ENCODE assay signal across 2 cellular contexts in genomic region chr17:64938925-64939474, GRCh38.
A peak's percentile ranks its signal among the peaks of the same experiment; 100 is the strongest.
TF ChIP-seq lines count a peak whose summit lies in the region.

No MANE protein-coding gene starts in this region.

TF ChIP-seq in K562, 482 proteins besides CTCF, POLR2A, EP300 and RAD21 (continued from another document and continues in another):
- TF ChIP-seq, protein P1, sequence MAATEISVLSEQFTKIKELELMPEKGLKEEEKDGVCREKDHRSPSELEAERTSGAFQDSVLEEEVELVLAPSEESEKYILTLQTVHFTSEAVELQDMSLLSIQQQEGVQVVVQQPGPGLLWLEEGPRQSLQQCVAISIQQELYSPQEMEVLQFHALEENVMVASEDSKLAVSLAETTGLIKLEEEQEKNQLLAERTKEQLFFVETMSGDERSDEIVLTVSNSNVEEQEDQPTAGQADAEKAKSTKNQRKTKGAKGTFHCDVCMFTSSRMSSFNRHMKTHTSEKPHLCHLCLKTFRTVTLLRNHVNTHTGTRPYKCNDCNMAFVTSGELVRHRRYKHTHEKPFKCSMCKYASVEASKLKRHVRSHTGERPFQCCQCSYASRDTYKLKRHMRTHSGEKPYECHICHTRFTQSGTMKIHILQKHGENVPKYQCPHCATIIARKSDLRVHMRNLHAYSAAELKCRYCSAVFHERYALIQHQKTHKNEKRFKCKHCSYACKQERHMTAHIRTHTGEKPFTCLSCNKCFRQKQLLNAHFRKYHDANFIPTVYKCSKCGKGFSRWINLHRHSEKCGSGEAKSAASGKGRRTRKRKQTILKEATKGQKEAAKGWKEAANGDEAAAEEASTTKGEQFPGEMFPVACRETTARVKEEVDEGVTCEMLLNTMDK (IDR thresholded peaks at IDR 0.05; ENCODE audit: borderline replicate concordance, insufficient read depth, low read depth, low read length, poor library complexity, severe bottlenecking), result peak; percentile 38
- TF ChIP-seq DMBX1 (CRISPR knock-in tag; IDR thresholded peaks at IDR 0.05; ENCODE audit: borderline replicate concordance) (no peak), FOXK1 (CRISPR knock-in tag; IDR thresholded peaks at IDR 0.05; ENCODE audit: borderline replicate concordance) (no peak), ZNF232 (CRISPR knock-in tag; IDR thresholded peaks at IDR 0.05) (no peak), CHD1 (IDR thresholded peaks at IDR 0.05; ENCODE audit: low read length) (no peak), CEBPG (CRISPR knock-in tag; IDR thresholded peaks at IDR 0.05) (no peak), CEBPG (tag; conservative IDR thresholded peaks at IDR 0.05 in 1 of 2, IDR thresholded peaks at IDR 0.05 in 1 of 2) (no peak), ZNF12 (CRISPR knock-in tag; IDR thresholded peaks at IDR 0.05) (no peak), ZBTB8A (IDR thresholded peaks at IDR 0.05; ENCODE audit: partially characterized antibody) (no peak), HCFC1 (IDR thresholded peaks at IDR 0.05; ENCODE audit: low read depth, low read length) (no peak), ARID2 (IDR thresholded peaks at IDR 0.05) (peak; percentile 61; the same call in 1 of the 2 replicates), NCOR1 (IDR thresholded peaks at IDR 0.05) (no peak), MAX (CRISPR knock-in tag; IDR thresholded peaks at IDR 0.05) (peak; percentile 15; the same call in 1 of the 2 replicates)
- TF ChIP-seq, protein P2, sequence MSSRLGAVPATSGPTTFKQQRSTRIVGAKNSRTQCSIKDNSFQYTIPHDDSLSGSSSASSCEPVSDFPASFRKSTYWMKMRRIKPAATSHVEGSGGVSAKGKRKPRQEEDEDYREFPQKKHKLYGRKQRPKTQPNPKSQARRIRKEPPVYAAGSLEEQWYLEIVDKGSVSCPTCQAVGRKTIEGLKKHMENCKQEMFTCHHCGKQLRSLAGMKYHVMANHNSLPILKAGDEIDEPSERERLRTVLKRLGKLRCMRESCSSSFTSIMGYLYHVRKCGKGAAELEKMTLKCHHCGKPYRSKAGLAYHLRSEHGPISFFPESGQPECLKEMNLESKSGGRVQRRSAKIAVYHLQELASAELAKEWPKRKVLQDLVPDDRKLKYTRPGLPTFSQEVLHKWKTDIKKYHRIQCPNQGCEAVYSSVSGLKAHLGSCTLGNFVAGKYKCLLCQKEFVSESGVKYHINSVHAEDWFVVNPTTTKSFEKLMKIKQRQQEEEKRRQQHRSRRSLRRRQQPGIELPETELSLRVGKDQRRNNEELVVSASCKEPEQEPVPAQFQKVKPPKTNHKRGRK (tag; IDR thresholded peaks at IDR 0.05), result no peak

TF ChIP-seq in HepG2, 621 proteins besides CTCF, POLR2A, EP300 and RAD21 (continued from another document and continues in another):
- no peak for TF ChIP-seq HNF1A (IDR thresholded peaks at IDR 0.05; ENCODE audit: low read depth)
- TF ChIP-seq HNF1A (CRISPR knock-in tag; IDR thresholded peaks at IDR 0.05; ENCODE audit: borderline replicate concordance), result no peak
- no peak for TF ChIP-seq NFE2L2 (IDR thresholded peaks at IDR 0.05; ENCODE audit: low read length)
- no peak for TF ChIP-seq ZNF276 (CRISPR knock-in tag; IDR thresholded peaks at IDR 0.05; ENCODE audit: low read depth)
- TF ChIP-seq, protein P3, sequence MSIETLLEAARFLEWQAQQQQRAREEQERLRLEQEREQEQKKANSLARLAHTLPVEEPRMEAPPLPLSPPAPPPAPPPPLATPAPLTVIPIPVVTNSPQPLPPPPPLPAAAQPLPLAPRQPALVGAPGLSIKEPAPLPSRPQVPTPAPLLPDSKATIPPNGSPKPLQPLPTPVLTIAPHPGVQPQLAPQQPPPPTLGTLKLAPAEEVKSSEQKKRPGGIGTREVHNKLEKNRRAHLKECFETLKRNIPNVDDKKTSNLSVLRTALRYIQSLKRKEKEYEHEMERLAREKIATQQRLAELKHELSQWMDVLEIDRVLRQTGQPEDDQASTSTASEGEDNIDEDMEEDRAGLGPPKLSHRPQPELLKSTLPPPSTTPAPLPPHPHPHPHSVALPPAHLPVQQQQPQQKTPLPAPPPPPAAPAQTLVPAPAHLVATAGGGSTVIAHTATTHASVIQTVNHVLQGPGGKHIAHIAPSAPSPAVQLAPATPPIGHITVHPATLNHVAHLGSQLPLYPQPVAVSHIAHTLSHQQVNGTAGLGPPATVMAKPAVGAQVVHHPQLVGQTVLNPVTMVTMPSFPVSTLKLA (IDR thresholded peaks at IDR 0.05), result no peak
- TF ChIP-seq BHLHE40 (IDR thresholded peaks at IDR 0.05; ENCODE audit: low read length), result peak; percentile 22; the same call in 1 of the 2 replicates
- no peak for TF ChIP-seq NFKB2 (CRISPR knock-in tag; IDR thresholded peaks at IDR 0.05; ENCODE audit: borderline replicate concordance)
- peak; percentile 65; the same call in 1 of the 2 replicates for TF ChIP-seq KDM2A (CRISPR knock-in tag; IDR thresholded peaks at IDR 0.05; ENCODE audit: borderline replicate concordance, low read depth)
- no peak for TF ChIP-seq U2AF1 (optimal IDR thresholded peaks at IDR 0.05; ENCODE audit: low read depth, low read length)
- TF ChIP-seq MIER2 (CRISPR knock-in tag; IDR thresholded peaks at IDR 0.05), result no peak
- TF ChIP-seq, protein P4, sequence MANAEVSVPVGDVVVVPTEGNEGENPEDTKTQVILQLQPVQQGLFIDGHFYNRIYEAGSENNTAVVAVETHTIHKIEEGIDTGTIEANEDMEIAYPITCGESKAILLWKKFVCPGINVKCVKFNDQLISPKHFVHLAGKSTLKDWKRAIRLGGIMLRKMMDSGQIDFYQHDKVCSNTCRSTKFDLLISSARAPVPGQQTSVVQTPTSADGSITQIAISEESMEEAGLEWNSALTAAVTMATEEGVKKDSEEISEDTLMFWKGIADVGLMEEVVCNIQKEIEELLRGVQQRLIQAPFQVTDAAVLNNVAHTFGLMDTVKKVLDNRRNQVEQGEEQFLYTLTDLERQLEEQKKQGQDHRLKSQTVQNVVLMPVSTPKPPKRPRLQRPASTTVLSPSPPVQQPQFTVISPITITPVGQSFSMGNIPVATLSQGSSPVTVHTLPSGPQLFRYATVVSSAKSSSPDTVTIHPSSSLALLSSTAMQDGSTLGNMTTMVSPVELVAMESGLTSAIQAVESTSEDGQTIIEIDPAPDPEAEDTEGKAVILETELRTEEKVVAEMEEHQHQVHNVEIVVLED (CRISPR knock-in tag; IDR thresholded peaks at IDR 0.05; ENCODE audit: borderline replicate concordance), result no peak
- TF ChIP-seq KLF12 (CRISPR knock-in tag; IDR thresholded peaks at IDR 0.05; ENCODE audit: borderline replicate concordance), result no peak
- no peak for TF ChIP-seq ZNF784 (CRISPR knock-in tag; IDR thresholded peaks at IDR 0.05; ENCODE audit: borderline replicate concordance)
- TF ChIP-seq SP1 (IDR thresholded peaks at IDR 0.05), result no peak
- TF ChIP-seq SP1 (CRISPR knock-in tag; IDR thresholded peaks at IDR 0.05), result no peak; the same call in 1 of the 2 replicates
- TF ChIP-seq BCL6 (CRISPR knock-in tag; IDR thresholded peaks at IDR 0.05), result no peak
- TF ChIP-seq ZNF550 (CRISPR knock-in tag; IDR thresholded peaks at IDR 0.05; ENCODE audit: borderline replicate concordance), result peak; percentile 58; the same call in 1 of the 2 replicates
- TF ChIP-seq NFYC (CRISPR knock-in tag; IDR thresholded peaks at IDR 0.05), result no peak
- TF ChIP-seq ZFP36L2 (CRISPR knock-in tag; IDR thresholded peaks at IDR 0.05), result no peak
- no peak for TF ChIP-seq KLF15 (CRISPR knock-in tag; IDR thresholded peaks at IDR 0.05; ENCODE audit: borderline replicate concordance)
- no peak for TF ChIP-seq HDAC6 (IDR thresholded peaks at IDR 0.05; ENCODE audit: low read depth, low read length)
- TF ChIP-seq, protein P5, sequence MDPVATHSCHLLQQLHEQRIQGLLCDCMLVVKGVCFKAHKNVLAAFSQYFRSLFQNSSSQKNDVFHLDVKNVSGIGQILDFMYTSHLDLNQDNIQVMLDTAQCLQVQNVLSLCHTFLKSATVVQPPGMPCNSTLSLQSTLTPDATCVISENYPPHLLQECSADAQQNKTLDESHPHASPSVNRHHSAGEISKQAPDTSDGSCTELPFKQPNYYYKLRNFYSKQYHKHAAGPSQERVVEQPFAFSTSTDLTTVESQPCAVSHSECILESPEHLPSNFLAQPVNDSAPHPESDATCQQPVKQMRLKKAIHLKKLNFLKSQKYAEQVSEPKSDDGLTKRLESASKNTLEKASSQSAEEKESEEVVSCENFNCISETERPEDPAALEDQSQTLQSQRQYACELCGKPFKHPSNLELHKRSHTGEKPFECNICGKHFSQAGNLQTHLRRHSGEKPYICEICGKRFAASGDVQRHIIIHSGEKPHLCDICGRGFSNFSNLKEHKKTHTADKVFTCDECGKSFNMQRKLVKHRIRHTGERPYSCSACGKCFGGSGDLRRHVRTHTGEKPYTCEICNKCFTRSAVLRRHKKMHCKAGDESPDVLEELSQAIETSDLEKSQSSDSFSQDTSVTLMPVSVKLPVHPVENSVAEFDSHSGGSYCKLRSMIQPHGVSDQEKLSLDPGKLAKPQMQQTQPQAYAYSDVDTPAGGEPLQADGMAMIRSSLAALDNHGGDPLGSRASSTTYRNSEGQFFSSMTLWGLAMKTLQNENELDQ (CRISPR knock-in tag; IDR thresholded peaks at IDR 0.05; ENCODE audit: borderline replicate concordance), result no peak
- TF ChIP-seq SRF (IDR thresholded peaks at IDR 0.05; ENCODE audit: low read depth, low read length), result no peak
- TF ChIP-seq SIX1 (CRISPR knock-in tag; IDR thresholded peaks at IDR 0.05; ENCODE audit: borderline replicate concordance), result no peak
- no peak for TF ChIP-seq ZKSCAN1 (IDR thresholded peaks at IDR 0.05; ENCODE audit: low read length)
- no peak for TF ChIP-seq JUND (CRISPR knock-in tag; IDR thresholded peaks at IDR 0.05)
- TF ChIP-seq ZNF496 (CRISPR knock-in tag; IDR thresholded peaks at IDR 0.05; ENCODE audit: insufficient replicate concordance), result no peak
- TF ChIP-seq SNAPC4 (CRISPR knock-in tag; IDR thresholded peaks at IDR 0.05), result no peak
